Comparison of ENCODE assay signal across 8 cellular contexts in genomic region chr4:2412885-2413716, GRCh38. TPM values are rescaled to one million over a fixed set of nuclear protein-coding genes. Genes with fewer than 3 reads are reported as not detected.
DNase-seq lines count a peak whose midpoint lies in the region; ATAC-seq and TF ChIP-seq lines count a peak whose summit lies in the region.

No MANE protein-coding gene starts in this region.

- 1% methylated on average over 13 of the region's 30 CpGs; no CpG with 5 or more reads in 1 of the 2 experiments for WGBS in IMR-90 (ENCODE audit: extremely low coverage in 2 of 2, insufficient read length in 1 of 2), 2 experiments

- dilution Hi-C loops in IMR-90 (cut with HindIII; ENCODE audit: low sequenced_read_pairs, unreplicated experiment), result no loop called here

- peak overlapping the region; percentile 96 for H3K27ac Mint-ChIP-seq in activated naive CD4-positive, alpha-beta T cell treated with anti-CD3 and anti-CD28 coated beads, Interleukin-2, amount 10 ng/mL, durations not matched to agents 7 days and 5 days

- H4K8ac ChIP-seq in IMR-90 (ENCODE audit: low read depth in 2 of 2, low read length in 2 of 2), result peak overlapping the region; percentile 59 to 71

- peak overlapping the region; percentile 22 for H3K4me3 ChIP-seq in IMR-90 (ENCODE audit: insufficient read depth, low read depth, low read length)
- peak overlapping the region; percentile 19 for H3K4me3 ChIP-seq in SJSA1
- H3K4me3 ChIP-seq in osteoblast (ENCODE audit: insufficient read depth, low read length), result peak overlapping the region; percentile 71

- peak overlapping the region; percentile 73; the same call in 1 of the 2 replicates for H3K23ac ChIP-seq in IMR-90 (ENCODE audit: low read depth, low read length)

- H2AFZ ChIP-seq in IMR-90 (replicated peaks; ENCODE audit: low read length, poor library complexity), result peak overlapping the region; percentile 86
- peak overlapping the region; percentile 98 for H2AFZ ChIP-seq in osteoblast (ENCODE audit: low read length)

- no peaks in the 10 kb centered on the region for H4K20me1 ChIP-seq in IMR-90 (ENCODE audit: insufficient read depth, low read length)
- no peaks in the 10 kb centered on the region for H4K20me1 ChIP-seq in osteoblast (ENCODE audit: insufficient read depth, low read length)

- H3K4ac ChIP-seq in IMR-90 (ENCODE audit: low read depth, low read length), result peak overlapping the region; percentile 81

- peak overlapping the region; percentile 56 for H2BK20ac ChIP-seq in IMR-90 (ENCODE audit: low read depth, low read length)

- H3K4me1 ChIP-seq in IMR-90 (ENCODE audit: control insufficient read depth, insufficient read depth, low read length) (peaks cover 15% of the 10 kb centered on the region), SJSA1 (replicated peaks) (peaks cover 23% of the 10 kb centered on the region), osteoblast (ENCODE audit: insufficient read depth, low read length) (peaks cover 17% of the 10 kb centered on the region)

- peak overlapping the region; percentile 18; the same call in 1 of the 2 replicates for H3K18ac ChIP-seq in IMR-90 (ENCODE audit: low read depth, low read length)

- POLR2A ChIA-PET in IMR-90 (lab: Charles Lee; ENCODE audit: unreplicated experiment), result no interaction called here

- H3K27me3 Mint-ChIP-seq in activated naive CD4-positive, alpha-beta T cell treated with anti-CD3 and anti-CD28 coated beads, Interleukin-2, amount 10 ng/mL, durations not matched to agents 7 days and 5 days, result peaks cover 54% of the 10 kb centered on the region

- peak overlapping the region; percentile 88; the same call in 1 of the 2 replicates for H2AK5ac ChIP-seq in IMR-90 (ENCODE audit: low read depth, low read length)

- H3K27ac ChIP-seq in IMR-90 (ENCODE audit: insufficient read depth, low read length) (peak overlapping the region; percentile 7; the same call in 1 of the 2 replicates), SJSA1 (peak overlapping the region; percentile 71), osteoblast (ENCODE audit: low read depth, low read length) (peak overlapping the region; percentile 81), temporal lobe (ENCODE audit: low read depth, low read length) (peak overlapping the region; percentile 44)

- no peaks in the 10 kb centered on the region for H3K9me3 Mint-ChIP-seq in activated naive CD4-positive, alpha-beta T cell treated with anti-CD3 and anti-CD28 coated beads, Interleukin-2, amount 10 ng/mL, durations not matched to agents 7 days and 5 days

- CTCF ChIA-PET in IMR-90 (lab: Yijun Ruan, JAX), result interaction anchor here (0.5 to 1.2 kb wide), 6 partner anchors 9 to 201 kb away, joined by 3 to 4 read pairs (median 3); no protein-coding TSS in a partner anchor
- CTCF ChIA-PET in activated naive CD4-positive, alpha-beta T cell treated with anti-CD3 and anti-CD28 coated beads, Interleukin-2, amount 10 ng/mL, durations not matched to agents 7 days and 5 days (lab: Charles Lee), result interaction anchor here (0.8 to 2.5 kb wide), 10 partner anchors 10 to 193 kb away, joined by 3 to 12 read pairs (median 4); no protein-coding TSS in a partner anchor

- H3K79me1 ChIP-seq in IMR-90 (ENCODE audit: low read depth in 1 of 2, low read length in 2 of 2), result peaks cover 0 to 3% of the 10 kb centered on the region in 2 experiments; a peak in 1 of 4 replicates

- peak overlapping the region; percentile 56 for H2BK120ac ChIP-seq in IMR-90 (ENCODE audit: low read depth, low read length)

- H4K91ac ChIP-seq in IMR-90 (ENCODE audit: insufficient read depth, low read depth, low read length), result peak overlapping the region; percentile 61

- H3K27me3 ChIP-seq in IMR-90 (ENCODE audit: control insufficient read depth, insufficient read depth, low read length), result peaks cover 26% of the 10 kb centered on the region
- H3K27me3 ChIP-seq in SJSA1 (replicated peaks), result peaks cover 18% of the 10 kb centered on the region
- peaks cover 26% of the 10 kb centered on the region for H3K27me3 ChIP-seq in osteoblast (ENCODE audit: insufficient read depth, low read length)

- peaks cover 73% of the 10 kb centered on the region for H3K4me1 Mint-ChIP-seq in activated naive CD4-positive, alpha-beta T cell treated with anti-CD3 and anti-CD28 coated beads, Interleukin-2, amount 10 ng/mL, durations not matched to agents 7 days and 5 days

- peak overlapping the region; percentile 83 for H2AK9ac ChIP-seq in IMR-90 (replicated peaks; ENCODE audit: low read depth, low read length, poor library complexity)

- no peaks in the 10 kb centered on the region for H3K79me2 ChIP-seq in osteoblast (ENCODE audit: insufficient read depth, low read length)

- H3K36me3 ChIP-seq in IMR-90 (ENCODE audit: control insufficient read depth, insufficient read depth, low read length), result no peaks in the 10 kb centered on the region
- H3K36me3 ChIP-seq in SJSA1, result no peaks in the 10 kb centered on the region
- no peaks in the 10 kb centered on the region for H3K36me3 ChIP-seq in osteoblast (ENCODE audit: insufficient read depth, low read length)

- in situ Hi-C loops in IMR-90 (cut with MboI; ENCODE audit: low sequenced_read_pairs), result no loop called here

- peak overlapping the region; percentile 32; the same call in 1 of the 2 replicates for H4K5ac ChIP-seq in IMR-90 (ENCODE audit: low read depth, low read length)

- TF ChIP-seq CTCF in IMR-90 (conservative IDR thresholded peaks at IDR 0.05; ENCODE audit: low read depth, low read length) (peak; percentile 62), osteoblast (IDR thresholded peaks at IDR 0.05; ENCODE audit: extremely low read depth, low read depth, low read length) (peak; percentile 34)

- TF ChIP-seq RAD21 in IMR-90 (IDR thresholded peaks at IDR 0.05; ENCODE audit: low read length), result peak; percentile 51

- TF ChIP-seq POLR2A in IMR-90 (IDR thresholded peaks at IDR 0.05; ENCODE audit: low read depth, low read length), result no peak

- BruUV-seq in IMR-90 (replicated peaks; lab: Mats Ljungman, UMichigan), result no TSS peak

- H3K9ac ChIP-seq in IMR-90 (ENCODE audit: low read depth, low read length), result peak overlapping the region; percentile 12; the same call in 1 of the 2 replicates

- intact Hi-C loops in IMR-90 (cut with micrococcal nuclease), result loop anchor here (10.0 kb wide), 1 partner anchor 148 kb away; the partner anchor contains the start of gene MXD4

- peaks cover 14% of the 10 kb centered on the region for H3K9me1 ChIP-seq in IMR-90 (ENCODE audit: insufficient read depth, low read length)

- ATAC-seq in GM21447 (IDR thresholded peaks at IDR 0.05; ENCODE audit: unreplicated experiment), result peak; percentile 61
- peak; percentile 91 for ATAC-seq in IMR-90 (ENCODE audit: low read depth)

- peak overlapping the region; percentile 64 for H3K14ac ChIP-seq in IMR-90 (replicated peaks; ENCODE audit: low read depth, low read length)

- peaks cover 7% of the 10 kb centered on the region for H3K36me3 Mint-ChIP-seq in activated naive CD4-positive, alpha-beta T cell treated with anti-CD3 and anti-CD28 coated beads, Interleukin-2, amount 10 ng/mL, durations not matched to agents 7 days and 5 days

- no peaks in the 10 kb centered on the region for H3K9me3 ChIP-seq in IMR-90 (ENCODE audit: control insufficient read depth, insufficient read depth, low read length)
- H3K9me3 ChIP-seq in SJSA1 (replicated peaks), result no peaks in the 10 kb centered on the region
- no peaks in the 10 kb centered on the region for H3K9me3 ChIP-seq in osteoblast (ENCODE audit: low read depth, low read length)

- peak overlapping the region; percentile 53 for H3K4me3 Mint-ChIP-seq in activated naive CD4-positive, alpha-beta T cell treated with anti-CD3 and anti-CD28 coated beads, Interleukin-2, amount 10 ng/mL, durations not matched to agents 7 days and 5 days

- DNase-seq in DMS53 (lab: John Stamatoyannopoulos, UW) (peak; percentile 99), IMR-90 (peak; percentile 85), SJSA1 (ENCODE audit: low read depth in 1 of 2, low spot score in 2 of 2) (peak; percentile 86 to 88), glomerular endothelial cell (ENCODE audit: extremely low read depth, low read depth, low spot score) (peak; percentile 83), osteoblast (ENCODE audit: insufficient read length, low spot score, missing footprints) (peak; percentile 99)
- peak; percentile 94 for DNase-seq in activated naive CD4-positive, alpha-beta T cell treated with anti-CD3 and anti-CD28 coated beads, Interleukin-2, amount 10 ng/mL, durations not matched to agents 7 days and 5 days

- peak overlapping the region; percentile 42 for H2BK5ac ChIP-seq in IMR-90 (ENCODE audit: low read depth, low read length, poor library complexity, severe bottlenecking)

- H2BK15ac ChIP-seq in IMR-90 (ENCODE audit: low read depth, low read length), result peak overlapping the region; percentile 13; the same call in 1 of the 3 replicates

- peak overlapping the region; percentile 83 for H3K4me2 ChIP-seq in IMR-90 (ENCODE audit: low read depth, low read length)
- peak overlapping the region; percentile 86 for H3K4me2 ChIP-seq in osteoblast (ENCODE audit: insufficient read depth, low read length)

- no peak overlapping the region for H3K56ac ChIP-seq in IMR-90 (ENCODE audit: extremely low read depth, insufficient read depth, low read length)

TF ChIP-seq in IMR-90, 13 proteins besides CTCF, POLR2A, EP300 and RAD21 (continues in another document):
- TF ChIP-seq MAZ (IDR thresholded peaks at IDR 0.05; ENCODE audit: borderline replicate concordance, low read depth, low read length), result peak; percentile 92
- peak; percentile 69; the same call in 1 of the 2 replicates for TF ChIP-seq NFE2L2 (IDR thresholded peaks at IDR 0.05; ENCODE audit: low read depth, low read length)

RNA-seq across cellular contexts. Expression of gene ZFYVE28, which starts 5.3 kb away (rescaled TPM):
- total RNA-seq in IMR-90 (2012; rRNA removed) (0.36 and 0.56 TPM in 2 replicates), glomerular endothelial cell (8.1 and 11.3 TPM in 2 replicates), osteoblast (9.7 and 10.5 TPM in 2 replicates), temporal lobe (5.7 TPM)
- 1.2 and 1.4 TPM in 2 replicates for polyA plus RNA-seq in IMR-90 (2012; rRNA removed)
- 0.14 and 0.92 TPM in 2 replicates for polyA plus RNA-seq in IMR-90 (2012; cell fraction: cytosol; rRNA removed)
- polyA plus RNA-seq in IMR-90 (2012; cell fraction: nucleus; rRNA removed; ENCODE audit: low replicate concordance), result 2.8 and 3.8 TPM in 2 replicates
- 0.11 TPM in 1 of 2 replicates, not detected in the other for total RNA-seq in SJSA1 (2014; rRNA removed; shearing (Covaris generic))

RNA-seq across cellular contexts. Expression of gene CFAP99, which starts 5.7 kb away (rescaled TPM):
- total RNA-seq in IMR-90 (2012; rRNA removed) (not detected in 2 replicates), glomerular endothelial cell (not detected in 2 replicates), osteoblast (under 0.01 TPM in 2 replicates), temporal lobe (not detected)
- not detected in 2 replicates for polyA plus RNA-seq in IMR-90 (2012; rRNA removed)
- not detected in 2 replicates for polyA plus RNA-seq in IMR-90 (2012; cell fraction: cytosol; rRNA removed)
- polyA plus RNA-seq in IMR-90 (2012; cell fraction: nucleus; rRNA removed; ENCODE audit: low replicate concordance), result not detected in 2 replicates
- total RNA-seq in SJSA1 (2014; rRNA removed; shearing (Covaris generic)), result not detected in 2 replicates

RNA-seq across cellular contexts. Expression of gene RNF4, which starts 55.8 kb away (rescaled TPM):
- 63.8 and 64.4 TPM in 2 replicates for total RNA-seq in IMR-90 (2012; rRNA removed)
- polyA plus RNA-seq in IMR-90 (2012; rRNA removed), result 70.1 and 73.8 TPM in 2 replicates
- 35.3 and 42.3 TPM in 2 replicates for polyA plus RNA-seq in IMR-90 (2012; cell fraction: cytosol; rRNA removed)
- 35.1 and 60.0 TPM in 2 replicates for polyA plus RNA-seq in IMR-90 (2012; cell fraction: nucleus; rRNA removed; ENCODE audit: low replicate concordance)
- 34.1 and 59.8 TPM in 2 replicates for total RNA-seq in SJSA1 (2014; rRNA removed; shearing (Covaris generic))
- 59.9 and 65.5 TPM in 2 replicates for total RNA-seq in glomerular endothelial cell
- 68.8 and 76.0 TPM in 2 replicates for total RNA-seq in osteoblast
- total RNA-seq in temporal lobe, result 33.9 TPM

Comparison
In these comparisons a context has a peak if more than half of its experiments do, and no peak if none do; other contexts are left out.
1. Peak in every context shown above with its lines: DNase-seq, ATAC-seq, H3K4me3 ChIP-seq and H3K27ac ChIP-seq.
2. H3K27ac ChIP-seq: peak in every context shown above with its lines; median percentile 81 in osteoblast; 71 in SJSA1; 44 in temporal lobe; 7 in IMR-90.
3. H3K4me3 ChIP-seq: peak in every context shown above with its lines; median percentile 71 in osteoblast; 22 in IMR-90; 19 in SJSA1.